ENCODE assay signal across 1 cellular context in the genomic region with DNA sequence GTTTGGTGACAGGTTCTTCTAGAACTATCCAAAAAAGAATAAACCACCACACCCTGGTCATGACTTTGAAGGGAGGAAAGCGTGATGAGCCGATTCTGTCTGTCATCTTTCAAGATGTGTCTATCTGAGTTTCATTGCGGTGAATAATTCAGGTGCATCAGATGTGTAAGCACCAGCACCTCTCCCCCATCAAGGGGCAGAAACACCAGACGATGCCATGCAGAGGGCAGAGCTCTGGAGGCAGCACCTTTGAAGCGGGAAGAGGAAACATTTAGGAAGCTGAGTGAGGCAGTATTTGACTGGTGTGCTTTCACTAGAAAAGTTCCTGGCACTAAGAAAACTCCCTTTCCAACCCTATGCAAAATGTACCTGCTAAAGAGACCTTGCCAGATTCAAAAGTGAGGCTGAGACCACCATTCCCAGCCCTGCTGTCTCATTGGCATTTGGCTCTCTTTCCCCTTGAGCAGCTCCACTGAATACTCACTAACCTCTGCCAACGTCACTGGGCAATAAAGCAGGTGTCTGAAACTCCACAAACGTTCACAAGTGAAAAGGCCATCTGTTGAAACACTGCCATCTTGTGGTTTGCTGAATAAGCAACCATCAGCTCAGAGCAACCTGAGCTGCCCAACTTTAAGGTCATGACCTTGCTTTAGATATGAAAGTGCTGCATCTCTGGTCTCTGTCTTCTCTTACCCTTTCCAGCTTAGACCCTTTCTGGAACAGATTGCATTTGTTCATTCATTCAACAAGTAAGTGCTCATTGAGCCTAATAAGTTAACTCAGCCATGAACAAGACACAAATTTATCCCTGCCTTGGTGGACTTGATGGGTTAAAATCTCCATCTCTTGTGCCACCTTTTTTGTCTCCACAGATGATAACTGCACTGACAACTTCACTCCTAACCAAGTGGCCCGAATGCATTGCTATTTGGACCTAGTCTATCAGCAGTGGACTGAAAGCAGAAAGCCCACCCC.
TF ChIP-seq lines count a peak whose summit lies in the region.

No MANE protein-coding gene starts in this region.

TF ChIP-seq in K562, 482 proteins besides CTCF, POLR2A, EP300 and RAD21 (continued from another document and continues in another):
- TF ChIP-seq MGA (IDR thresholded peaks at IDR 0.05) (no peak), PTTG1 (tag; IDR thresholded peaks at IDR 0.05; ENCODE audit: low read depth) (no peak), TFE3 (CRISPR knock-in tag; IDR thresholded peaks at IDR 0.05) (no peak), ARNT (IDR thresholded peaks at IDR 0.05) (no peak), CHD1 (IDR thresholded peaks at IDR 0.05; ENCODE audit: low read length) (no peak), ARID3B (CRISPR knock-in tag; IDR thresholded peaks at IDR 0.05; ENCODE audit: borderline replicate concordance) (no peak), FOSL1 (tag; conservative IDR thresholded peaks at IDR 0.05) (no peak), KDM1A (IDR thresholded peaks at IDR 0.05) (no peak), ZNF316 (IDR thresholded peaks at IDR 0.05) (peak; percentile 89), BRCA1 (IDR thresholded peaks at IDR 0.05) (no peak), BRCA1 (CRISPR knock-in tag; IDR thresholded peaks at IDR 0.05) (no peak), NR2C2 (CRISPR knock-in tag; IDR thresholded peaks at IDR 0.05) (peak; percentile 33; the same call in 1 of the 2 replicates), NR2C2 (tag; IDR thresholded peaks at IDR 0.05) (peak; percentile 78), POLR3G (IDR thresholded peaks at IDR 0.05; ENCODE audit: extremely low read depth, insufficient read length, insufficient replicate concordance) (no peak), SRF (CRISPR knock-in tag; IDR thresholded peaks at IDR 0.05) (no peak), U2AF2 (optimal IDR thresholded peaks at IDR 0.05; ENCODE audit: low read depth, low read length) (no peak), TFAP4 (CRISPR knock-in tag; IDR thresholded peaks at IDR 0.05; ENCODE audit: borderline replicate concordance) (no peak), JUNB (CRISPR knock-in tag; conservative IDR thresholded peaks at IDR 0.05) (0 out of 2 replicates have a peak, but pooled peaks have one; percentile 5), MEF2A (IDR thresholded peaks at IDR 0.05; ENCODE audit: control insufficient read depth, low read depth, low read length) (no peak), POU5F1 (IDR thresholded peaks at IDR 0.05; ENCODE audit: borderline replicate concordance, low read depth, low read length, partially characterized antibody) (no peak), TCF3 (CRISPR knock-in tag; IDR thresholded peaks at IDR 0.05) (no peak), ZNF3 (CRISPR knock-in tag; IDR thresholded peaks at IDR 0.05) (no peak)
- TF ChIP-seq, protein P1, sequence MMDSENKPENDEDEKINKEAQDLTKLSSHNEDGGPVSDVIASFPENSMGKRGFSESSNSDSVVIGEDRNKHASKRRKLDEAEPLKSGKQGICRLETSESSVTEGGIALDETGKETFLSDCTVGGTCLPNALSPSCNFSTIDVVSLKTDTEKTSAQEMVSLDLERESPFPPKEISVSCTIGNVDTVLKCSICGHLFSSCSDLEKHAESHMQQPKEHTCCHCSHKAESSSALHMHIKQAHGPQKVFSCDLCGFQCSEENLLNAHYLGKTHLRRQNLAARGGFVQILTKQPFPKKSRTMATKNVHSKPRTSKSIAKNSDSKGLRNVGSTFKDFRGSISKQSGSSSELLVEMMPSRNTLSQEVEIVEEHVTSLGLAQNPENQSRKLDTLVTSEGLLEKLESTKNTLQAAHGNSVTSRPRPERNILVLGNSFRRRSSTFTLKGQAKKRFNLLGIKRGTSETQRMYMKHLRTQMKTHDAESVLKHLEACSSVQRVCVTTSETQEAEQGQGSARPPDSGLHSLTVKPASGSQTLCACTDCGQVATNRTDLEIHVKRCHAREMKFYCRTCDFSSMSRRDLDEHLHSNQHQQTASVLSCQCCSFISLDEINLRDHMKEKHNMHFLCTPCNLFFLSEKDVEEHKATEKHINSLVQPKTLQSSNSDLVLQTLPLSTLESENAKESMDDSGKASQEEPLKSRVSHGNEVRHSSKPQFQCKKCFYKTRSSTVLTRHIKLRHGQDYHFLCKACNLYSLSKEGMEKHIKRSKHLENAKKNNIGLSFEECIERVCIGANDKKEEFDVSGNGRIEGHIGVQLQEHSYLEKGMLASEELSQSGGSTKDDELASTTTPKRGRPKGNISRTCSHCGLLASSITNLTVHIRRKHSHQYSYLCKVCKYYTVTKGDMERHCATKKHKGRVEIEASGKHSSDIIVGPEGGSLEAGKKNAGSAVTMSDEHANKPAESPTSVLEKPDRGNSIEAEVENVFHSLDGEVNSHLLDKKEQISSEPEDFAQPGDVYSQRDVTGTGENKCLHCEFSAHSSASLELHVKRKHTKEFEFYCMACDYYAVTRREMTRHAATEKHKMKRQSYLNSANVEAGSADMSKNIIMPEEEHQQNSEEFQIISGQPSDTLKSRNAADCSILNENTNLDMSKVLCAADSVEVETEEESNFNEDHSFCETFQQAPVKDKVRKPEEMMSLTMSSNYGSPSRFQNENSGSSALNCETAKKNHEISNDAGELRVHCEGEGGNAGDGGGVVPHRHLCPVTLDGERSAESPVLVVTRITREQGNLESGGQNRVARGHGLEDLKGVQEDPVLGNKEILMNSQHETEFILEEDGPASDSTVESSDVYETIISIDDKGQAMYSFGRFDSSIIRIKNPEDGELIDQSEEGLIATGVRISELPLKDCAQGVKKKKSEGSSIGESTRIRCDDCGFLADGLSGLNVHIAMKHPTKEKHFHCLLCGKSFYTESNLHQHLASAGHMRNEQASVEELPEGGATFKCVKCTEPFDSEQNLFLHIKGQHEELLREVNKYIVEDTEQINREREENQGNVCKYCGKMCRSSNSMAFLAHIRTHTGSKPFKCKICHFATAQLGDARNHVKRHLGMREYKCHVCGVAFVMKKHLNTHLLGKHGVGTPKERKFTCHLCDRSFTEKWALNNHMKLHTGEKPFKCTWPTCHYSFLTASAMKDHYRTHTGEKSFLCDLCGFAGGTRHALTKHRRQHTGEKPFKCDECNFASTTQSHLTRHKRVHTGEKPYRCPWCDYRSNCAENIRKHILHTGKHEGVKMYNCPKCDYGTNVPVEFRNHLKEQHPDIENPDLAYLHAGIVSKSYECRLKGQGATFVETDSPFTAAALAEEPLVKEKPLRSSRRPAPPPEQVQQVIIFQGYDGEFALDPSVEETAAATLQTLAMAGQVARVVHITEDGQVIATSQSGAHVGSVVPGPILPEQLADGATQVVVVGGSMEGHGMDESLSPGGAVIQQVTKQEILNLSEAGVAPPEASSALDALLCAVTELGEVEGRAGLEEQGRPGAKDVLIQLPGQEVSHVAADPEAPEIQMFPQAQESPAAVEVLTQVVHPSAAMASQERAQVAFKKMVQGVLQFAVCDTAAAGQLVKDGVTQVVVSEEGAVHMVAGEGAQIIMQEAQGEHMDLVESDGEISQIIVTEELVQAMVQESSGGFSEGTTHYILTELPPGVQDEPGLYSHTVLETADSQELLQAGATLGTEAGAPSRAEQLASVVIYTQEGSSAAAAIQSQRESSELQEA (IDR thresholded peaks at IDR 0.05; ENCODE audit: low read depth), result no peak
- TF ChIP-seq, protein P2, sequence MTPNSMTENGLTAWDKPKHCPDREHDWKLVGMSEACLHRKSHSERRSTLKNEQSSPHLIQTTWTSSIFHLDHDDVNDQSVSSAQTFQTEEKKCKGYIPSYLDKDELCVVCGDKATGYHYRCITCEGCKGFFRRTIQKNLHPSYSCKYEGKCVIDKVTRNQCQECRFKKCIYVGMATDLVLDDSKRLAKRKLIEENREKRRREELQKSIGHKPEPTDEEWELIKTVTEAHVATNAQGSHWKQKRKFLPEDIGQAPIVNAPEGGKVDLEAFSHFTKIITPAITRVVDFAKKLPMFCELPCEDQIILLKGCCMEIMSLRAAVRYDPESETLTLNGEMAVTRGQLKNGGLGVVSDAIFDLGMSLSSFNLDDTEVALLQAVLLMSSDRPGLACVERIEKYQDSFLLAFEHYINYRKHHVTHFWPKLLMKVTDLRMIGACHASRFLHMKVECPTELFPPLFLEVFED (CRISPR knock-in tag; conservative IDR thresholded peaks at IDR 0.05), result no peak
